In the genomic region with DNA sequence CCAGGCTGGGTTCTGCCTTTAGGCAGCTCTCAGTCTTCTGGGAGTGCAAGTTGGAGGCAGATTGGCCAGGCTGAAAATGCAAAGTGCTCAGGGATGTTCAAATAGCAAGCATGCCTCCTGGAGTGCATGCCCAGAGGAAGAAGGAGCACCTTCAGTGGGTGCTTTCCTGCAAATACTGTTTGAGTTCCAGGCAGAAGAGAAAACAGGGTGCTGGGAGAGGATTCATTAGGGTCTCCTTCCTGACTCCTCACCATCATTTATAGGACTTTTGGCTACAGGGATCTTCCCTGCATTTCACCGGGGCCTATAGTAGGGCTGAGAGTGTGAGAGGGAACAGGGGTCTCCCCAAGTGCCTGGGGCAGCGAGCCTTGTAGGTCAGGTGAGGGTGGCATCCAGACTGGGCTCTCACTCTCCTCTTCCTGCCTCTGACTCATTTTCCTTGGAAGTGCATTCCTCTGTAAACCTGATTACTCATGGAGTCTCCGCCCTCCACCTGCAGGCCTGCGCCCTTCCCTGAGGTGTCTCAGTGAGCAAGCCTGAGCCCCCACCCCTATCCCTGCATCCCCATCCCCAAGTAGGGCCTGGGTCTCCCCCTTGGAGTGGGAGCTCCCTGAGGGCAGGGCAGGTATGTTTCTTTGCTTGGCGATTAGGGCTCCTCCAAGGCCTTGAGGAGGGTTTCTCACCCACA, we compare ENCODE assay signal across 11 cellular contexts. TPM values are rescaled to one million over a fixed set of nuclear protein-coding genes. Genes with fewer than 3 reads are reported as not detected.
DNase-seq lines count a peak whose midpoint lies in the region; ATAC-seq and TF ChIP-seq lines count a peak whose summit lies in the region.
"Had no signal": no experiment of that assay in that cellular context is flagged by ENCODE, and none has a peak within 500 bp of the region (broad histone marks: within the 10 kb centered on the region; RNA-seq: fewer than 3 reads in every experiment).

No MANE protein-coding gene starts in this region.

- no peak overlapping the region for H2AFZ ChIP-seq in Karpas-422 (ENCODE audit: low read length)

- H3K4me3 ChIP-seq in endodermal cell (ENCODE audit: low read length) (no peak overlapping the region), skin epidermis (no peak overlapping the region), Karpas-422 (ENCODE audit: low read length) (no peak overlapping the region)

- no peak overlapping the region for H3K4me2 ChIP-seq in Karpas-422 (ENCODE audit: low read depth, low read length, poor library complexity, severe bottlenecking)

- H3K36me3 Mint-ChIP-seq in T-helper 1 cell treated with Interleukin-12 subunit alpha and Interleukin-12 subunit beta and Interleukin-4 antibody, amounts not matched to agents 30 μg/mL and 1 μg/mL, for 36 hours (ENCODE audit: low read depth): peaks cover 45% of the 10 kb centered on the region
- no peaks in the 10 kb centered on the region for H3K36me3 Mint-ChIP-seq in endodermal cell (ENCODE audit: low read depth)
- H3K36me3 Mint-ChIP-seq: brain had no signal

- H3K9me3 ChIP-seq in endodermal cell (ENCODE audit: control insufficient read depth, low read length) (no peaks in the 10 kb centered on the region), Karpas-422 (ENCODE audit: low read length) (no peaks in the 10 kb centered on the region)

- H3K9ac ChIP-seq in endodermal cell (ENCODE audit: extremely low read depth, low read length, poor library complexity, severe bottlenecking) (no peak overlapping the region), Karpas-422 (ENCODE audit: low read length) (no peak overlapping the region)

- H3K27me3 Mint-ChIP-seq in T-helper 1 cell treated with Interleukin-12 subunit alpha and Interleukin-12 subunit beta and Interleukin-4 antibody, amounts not matched to agents 30 μg/mL and 1 μg/mL, for 36 hours (ENCODE audit: low read depth): no peaks in the 10 kb centered on the region
- H3K27me3 Mint-ChIP-seq in endodermal cell (ENCODE audit: insufficient read depth): peaks cover 8% of the 10 kb centered on the region

- WGBS in endodermal cell (ENCODE audit: insufficient coverage in 1 of 2, insufficient read length in 1 of 2), 2 experiments: 14 to 72% methylated on average over 1 to 5 of the region's 5 CpGs

- DNase-seq in T-helper 1 cell (no peak), RWPE1 (ENCODE audit: low spot score) (peak; percentile 89), endodermal cell (peak; percentile 84), Karpas-422 (no peak)
- DNase-seq: NCI-H1417 had no signal

- no peaks in the 10 kb centered on the region for H4K20me1 ChIP-seq in Karpas-422 (ENCODE audit: insufficient read depth, low read depth, low read length)

- H3K27me3 ChIP-seq in endodermal cell (ENCODE audit: control insufficient read depth, insufficient read depth, low read length, poor library complexity, severe bottlenecking) (no peaks in the 10 kb centered on the region), Karpas-422 (ENCODE audit: low read length) (no peaks in the 10 kb centered on the region)

- ATAC-seq in GM18873 (IDR thresholded peaks at IDR 0.05; ENCODE audit: low FRiP score, unreplicated experiment) (no peak), HG03378 (IDR thresholded peaks at IDR 0.05; ENCODE audit: unreplicated experiment) (no peak)

- H3K27ac Mint-ChIP-seq in T-helper 1 cell treated with Interleukin-12 subunit alpha and Interleukin-12 subunit beta and Interleukin-4 antibody, amounts not matched to agents 30 μg/mL and 1 μg/mL, for 36 hours: peak overlapping the region; percentile 76
- H3K27ac Mint-ChIP-seq in endodermal cell: peak overlapping the region; percentile 53
- H3K27ac Mint-ChIP-seq: progenitor cell of endocrine pancreas had no signal

- CTCF ChIA-PET in RWPE1 (lab: Yijun Ruan, JAX): interaction anchor here (0.6 to 2.4 kb wide), 3 partner anchors 15 to 41 kb away, joined by 3 to 7 read pairs (median 3); no protein-coding TSS in a partner anchor

- H3K9me2 ChIP-seq in Karpas-422 (replicated peaks; ENCODE audit: insufficient read depth, low read length): no peaks in the 10 kb centered on the region

- H3K27ac ChIP-seq in RWPE1 (peak overlapping the region; percentile 99), endodermal cell (ENCODE audit: low read depth, low read length) (no peak overlapping the region), skin epidermis (peak overlapping the region in 15 of 21 experiments; percentile 8 to 89 (median 62)), Karpas-422 (ENCODE audit: low read length) (no peak overlapping the region)

- H3K4me1 ChIP-seq in endodermal cell (ENCODE audit: control insufficient read depth, insufficient read depth, low read length): peaks cover 7% of the 10 kb centered on the region
- H3K4me1 ChIP-seq in Karpas-422 (ENCODE audit: low read length): no peaks in the 10 kb centered on the region

- TF ChIP-seq CTCF in RWPE1 (conservative IDR thresholded peaks at IDR 0.05; ENCODE audit: low read depth) (no peak), endodermal cell (conservative IDR thresholded peaks at IDR 0.05) (no peak)

- POLR2A ChIA-PET in RWPE1 (lab: Yijun Ruan, JAX; ENCODE audit: low non-redundant PET): interaction anchor here (2.3 to 2.6 kb wide), 2 partner anchors 17 to 19 kb away, joined by 11 to 26 read pairs; a partner anchor contains a TSS

- peak overlapping the region; percentile 73 for H3K4me3 Mint-ChIP-seq in T-helper 1 cell treated with Interleukin-12 subunit alpha and Interleukin-12 subunit beta and Interleukin-4 antibody, amounts not matched to agents 30 μg/mL and 1 μg/mL, for 36 hours
- no peak overlapping the region for H3K4me3 Mint-ChIP-seq in endodermal cell
- H3K4me3 Mint-ChIP-seq: brain had no signal

- H3K36me3 ChIP-seq in endodermal cell (ENCODE audit: control insufficient read depth, insufficient read depth, low read length): no peaks in the 10 kb centered on the region
- no peaks in the 10 kb centered on the region for H3K36me3 ChIP-seq in Karpas-422 (ENCODE audit: insufficient read depth, low read length)

- peaks cover 77% of the 10 kb centered on the region for H3K4me1 Mint-ChIP-seq in T-helper 1 cell treated with Interleukin-12 subunit alpha and Interleukin-12 subunit beta and Interleukin-4 antibody, amounts not matched to agents 30 μg/mL and 1 μg/mL, for 36 hours (ENCODE audit: low read depth)
- H3K4me1 Mint-ChIP-seq in endodermal cell: peaks cover 39% of the 10 kb centered on the region

- H3K9me3 Mint-ChIP-seq in T-helper 1 cell treated with Interleukin-12 subunit alpha and Interleukin-12 subunit beta and Interleukin-4 antibody, amounts not matched to agents 30 μg/mL and 1 μg/mL, for 36 hours: peaks cover 12% of the 10 kb centered on the region
- no peaks in the 10 kb centered on the region for H3K9me3 Mint-ChIP-seq in endodermal cell

- no peaks in the 10 kb centered on the region for H3K79me2 ChIP-seq in Karpas-422 (ENCODE audit: low read length)

RNA-seq across cellular contexts. Expression of a gene that starts 17.1 kb away (rescaled TPM):
- 1 to 10 TPM in 1 of 2 donors, under 1 TPM in 1; 0.89 to 2.5 TPM for total RNA-seq in endodermal cell
- polyA plus RNA-seq in endodermal cell (2013, experiment 1 of 2): 0.07 TPM
- polyA plus RNA-seq in endodermal cell (2013, experiment 2 of 2): not detected
- total RNA-seq in Karpas-422 (2014; rRNA removed; shearing (Covaris generic); ENCODE audit: low replicate concordance): not detected in 2 replicates
- total RNA-seq: progenitor cell of endocrine pancreas had no signal

RNA-seq across cellular contexts. Expression of a gene that starts 46.7 kb away (rescaled TPM):
- total RNA-seq in endodermal cell: under 1 TPM in 1 of 2 donors, not detected in 1; 0.53 TPM
- polyA plus RNA-seq in endodermal cell (2013, experiment 1 of 2): 0.21 TPM
- not detected for polyA plus RNA-seq in endodermal cell (2013, experiment 2 of 2)
- not detected in 2 replicates for total RNA-seq in Karpas-422 (2014; rRNA removed; shearing (Covaris generic); ENCODE audit: low replicate concordance)
- total RNA-seq: progenitor cell of endocrine pancreas had no signal

Comparison
In these comparisons a context has a peak if more than half of its experiments do, and no peak if none do; other contexts are left out.
1. DNase-seq: peak in RWPE1 (single experiment) and endodermal cell (single experiment); none in T-helper 1 cell (0 of 5) and Karpas-422 (single experiment).
2. H3K27ac ChIP-seq: peak in RWPE1 (single experiment) and skin epidermis (15 of 21); none in endodermal cell (single experiment) and Karpas-422 (single experiment).